Comparison of ENCODE assay signal across 10 cellular contexts in the genomic region with DNA sequence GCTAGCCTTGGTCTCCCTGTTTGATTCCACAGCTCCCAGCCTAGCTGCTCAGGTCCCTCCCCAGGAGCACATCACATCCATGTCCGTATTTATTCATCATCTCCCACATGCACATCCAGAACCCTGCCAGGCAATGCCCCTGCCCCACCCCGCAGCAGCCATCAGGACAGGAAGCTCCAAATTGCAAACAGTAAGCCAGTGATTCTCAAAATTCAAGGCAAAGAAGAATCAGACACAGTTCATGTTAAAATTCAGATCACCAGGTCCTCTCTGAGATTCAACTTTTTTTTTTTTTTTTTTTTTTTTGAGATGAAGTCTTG. TPM values are rescaled to one million over a fixed set of nuclear protein-coding genes. Genes with fewer than 3 reads are reported as not detected.
A peak's percentile ranks its signal among the peaks of the same experiment; 100 is the strongest.
DNase-seq lines count a peak whose midpoint lies in the region; ATAC-seq, FAIRE-seq and TF ChIP-seq lines count a peak whose summit lies in the region.
"Had no signal": no experiment of that assay in that cellular context is flagged by ENCODE, and none has a peak within 500 bp of the region (broad histone marks: within the 10 kb centered on the region; RNA-seq: fewer than 3 reads in every experiment).

No MANE protein-coding gene starts in this region.

- peaks cover 12% of the 10 kb centered on the region for H3K4me1 ChIP-seq in keratinocyte (ENCODE audit: control insufficient read depth, extremely low read depth, insufficient read depth, low read length)
- H3K4me1 ChIP-seq in transverse colon: peaks cover 9 to 17% (median 13%) of the 10 kb centered on the region in 4 donors
- H3K4me1 ChIP-seq in neural progenitor cell: peaks cover 8% of the 10 kb centered on the region

- peak overlapping the region in 1 of 3 experiments; percentile 31 for H3K4me3 ChIP-seq in keratinocyte (ENCODE audit: control insufficient read depth in 2 of 3, extremely low read depth in 1 of 3, insufficient read depth in 2 of 3, low read depth in 1 of 3, low read length in 3 of 3)
- no peak overlapping the region for H3K4me3 ChIP-seq in transverse colon
- H3K4me3 ChIP-seq in neural progenitor cell: no peak overlapping the region

- H3K27me3 ChIP-seq in keratinocyte (ENCODE audit: control insufficient read depth, extremely low read depth, insufficient read depth, low read length): no peaks in the 10 kb centered on the region
- no peaks in the 10 kb centered on the region for H3K27me3 ChIP-seq in transverse colon
- H3K27me3 ChIP-seq in neural progenitor cell: no peaks in the 10 kb centered on the region

- H3K36me3 Mint-ChIP-seq in activated CD4-positive, alpha-beta T cell treated with anti-CD3 and anti-CD28 coated beads, Interleukin-2, amount 10 ng/mL, durations not matched to agents 24 days and 14 days (ENCODE audit: low read depth): no peaks in the 10 kb centered on the region
- H3K36me3 Mint-ChIP-seq in neural progenitor cell: no peaks in the 10 kb centered on the region

- peak overlapping the region; percentile 99 for H3K27ac ChIP-seq in RWPE1
- H3K27ac ChIP-seq in keratinocyte (ENCODE audit: control insufficient read depth, insufficient read depth, low read length): no peak overlapping the region
- peak overlapping the region in 3 of 4 donors; percentile 76 to 93 (median 84) for H3K27ac ChIP-seq in transverse colon
- no peak overlapping the region for H3K27ac ChIP-seq in neural progenitor cell

- CTCF ChIA-PET in RWPE1 (lab: Yijun Ruan, JAX): interaction anchor here (0.6 to 5.3 kb wide), 28 partner anchors 9 to 709 kb away, joined by 3 to 84 read pairs (median 5); partner anchors contain the start of gene PPA1

- H3K9me1 ChIP-seq in keratinocyte (ENCODE audit: control insufficient read depth, extremely low read depth, insufficient read depth, low read length): no peaks in the 10 kb centered on the region

- H4K20me1 ChIP-seq in keratinocyte (ENCODE audit: control insufficient read depth, extremely low read depth, insufficient read depth, low read length): no peaks in the 10 kb centered on the region
- H4K20me1 ChIP-seq in neural progenitor cell (ENCODE audit: low read depth): peaks cover 27% of the 10 kb centered on the region

- no peaks in the 10 kb centered on the region for H3K27me3 Mint-ChIP-seq in activated CD4-positive, alpha-beta T cell treated with anti-CD3 and anti-CD28 coated beads, Interleukin-2, amount 10 ng/mL, durations not matched to agents 24 days and 14 days
- peaks cover 8% of the 10 kb centered on the region for H3K27me3 Mint-ChIP-seq in neural progenitor cell (ENCODE audit: insufficient read depth, low read depth)
- H3K27me3 Mint-ChIP-seq: activated CD8-positive, alpha-beta T cell treated with anti-CD3 and anti-CD28 coated beads for 36 hours had no signal

- POLR2A ChIA-PET in RWPE1 (lab: Yijun Ruan, JAX; ENCODE audit: low non-redundant PET): no interaction called here

- H3K4me1 Mint-ChIP-seq in activated CD4-positive, alpha-beta T cell treated with anti-CD3 and anti-CD28 coated beads, Interleukin-2, amount 10 ng/mL, durations not matched to agents 24 days and 14 days: peaks cover 7% of the 10 kb centered on the region
- peaks cover 13% of the 10 kb centered on the region for H3K4me1 Mint-ChIP-seq in neural progenitor cell

- H3K4me3 Mint-ChIP-seq in activated CD4-positive, alpha-beta T cell treated with anti-CD3 and anti-CD28 coated beads, Interleukin-2, amount 10 ng/mL, durations not matched to agents 24 days and 14 days: peak overlapping the region; percentile 11
- H3K4me3 Mint-ChIP-seq in neural progenitor cell: no peak overlapping the region
- H3K4me3 Mint-ChIP-seq: activated CD8-positive, alpha-beta T cell treated with anti-CD3 and anti-CD28 coated beads for 36 hours; activated naive CD4-positive, alpha-beta T cell treated with anti-CD3 and anti-CD28 coated beads for 36 hours had no signal

- no peak overlapping the region for H3K27ac Mint-ChIP-seq in activated CD4-positive, alpha-beta T cell treated with anti-CD3 and anti-CD28 coated beads, Interleukin-2, amount 10 ng/mL, durations not matched to agents 24 days and 14 days
- no peak overlapping the region for H3K27ac Mint-ChIP-seq in neural progenitor cell
- H3K27ac Mint-ChIP-seq: activated CD8-positive, alpha-beta T cell treated with anti-CD3 and anti-CD28 coated beads for 36 hours; activated naive CD4-positive, alpha-beta T cell treated with anti-CD3 and anti-CD28 coated beads for 36 hours had no signal

- no peak for TF ChIP-seq POLR2A in transverse colon (IDR thresholded peaks at IDR 0.05)

- H3K9me3 ChIP-seq in keratinocyte (ENCODE audit: control insufficient read depth, low read depth, low read length) (no peaks in the 10 kb centered on the region), transverse colon (no peaks in the 10 kb centered on the region), neural progenitor cell (ENCODE audit: low read depth) (no peaks in the 10 kb centered on the region)

- in situ Hi-C loops in transverse colon (cut with MboI; ENCODE audit: low pct_ligation_motif_present in 1 of 4, low pct_unique_long_range_greater_than_20kb in 1 of 4, low sequenced_read_pairs in 3 of 4): loop anchor here (5.0 to 10.0 kb wide), 3 partner anchors 142 to 150 kb away; no protein-coding TSS in a partner anchor

- no peak for DNase-seq in activated CD4-positive, alpha-beta T cell treated with anti-CD3 and anti-CD28 coated beads, Interleukin-2, amount 10 ng/mL, durations not matched to agents 24 days and 14 days
- no peak for DNase-seq in activated CD4-positive, alpha-beta T cell treated with anti-CD3 and anti-CD28 coated beads for 48 hours
- no peak for DNase-seq in RWPE1 (ENCODE audit: low spot score)
- no peak for DNase-seq in keratinocyte (ENCODE audit: low read depth, low spot score)
- no peak for DNase-seq in transverse colon
- no peak for DNase-seq in neural progenitor cell (ENCODE audit: low spot score)
- no peak for DNase-seq in NCI-H2227 treated with DMSO at 0.1 percent for 48 hours (lab: John Stamatoyannopoulos, UW)

- H2AFZ ChIP-seq in keratinocyte (ENCODE audit: control insufficient read depth, low read length) (no peak overlapping the region), neural progenitor cell (replicated peaks) (no peak overlapping the region)

- H3F3A ChIP-seq in neural progenitor cell (ENCODE audit: low read depth): no peaks in the 10 kb centered on the region

- peak; percentile 53 for TF ChIP-seq CTCF in RWPE1 (conservative IDR thresholded peaks at IDR 0.05; ENCODE audit: low read depth)
- no peak for TF ChIP-seq CTCF in keratinocyte (optimal IDR thresholded peaks at IDR 0.05 in 1 of 3, IDR thresholded peaks at IDR 0.05 in 1 of 3, conservative IDR thresholded peaks at IDR 0.05 in 1 of 3; ENCODE audit: extremely low read depth in 1 of 3, insufficient read depth in 2 of 3, low read length in 3 of 3)
- TF ChIP-seq CTCF in transverse colon (IDR thresholded peaks at IDR 0.05): peak in 2 of 5 experiments; percentile 7 to 27
- TF ChIP-seq CTCF in neural progenitor cell (IDR thresholded peaks at IDR 0.05): no peak

- no peak overlapping the region for H3K9ac ChIP-seq in keratinocyte (ENCODE audit: control insufficient read depth, extremely low read depth, insufficient read depth, low read length)
- H3K9ac ChIP-seq in neural progenitor cell: no peak overlapping the region

- no peak for ATAC-seq in HG03442 (IDR thresholded peaks at IDR 0.05; ENCODE audit: unreplicated experiment)

- WGBS in transverse colon (ENCODE audit: low coverage in 1 of 2), 2 donors: 35% methylated on average over 2 of the region's 2 CpGs; no CpG with 5 or more reads in 1 of the 2 donors

- no peaks in the 10 kb centered on the region for H3K9me3 Mint-ChIP-seq in activated CD4-positive, alpha-beta T cell treated with anti-CD3 and anti-CD28 coated beads, Interleukin-2, amount 10 ng/mL, durations not matched to agents 24 days and 14 days
- H3K9me3 Mint-ChIP-seq in neural progenitor cell: no peaks in the 10 kb centered on the region
- H3K9me3 Mint-ChIP-seq: activated CD8-positive, alpha-beta T cell treated with anti-CD3 and anti-CD28 coated beads for 36 hours; activated naive CD4-positive, alpha-beta T cell treated with anti-CD3 and anti-CD28 coated beads for 36 hours had no signal

- H3K4me2 ChIP-seq in keratinocyte (ENCODE audit: control insufficient read depth, extremely low read depth, insufficient read depth, low read depth, low read length) (peak overlapping the region; percentile 56), neural progenitor cell (no peak overlapping the region)

- intact Hi-C loops in activated CD4-positive, alpha-beta T cell treated with anti-CD3 and anti-CD28 coated beads, Interleukin-2, amount 10 ng/mL, durations not matched to agents 24 days and 14 days (cut with micrococcal nuclease): loop anchor here (1.0 to 5.0 kb wide), 3 partner anchors 92 to 247 kb away; no protein-coding TSS in a partner anchor
- intact Hi-C loops in transverse colon (cut with DNase I; ENCODE audit: low total_unique reads): no loop called here

- H3K36me3 ChIP-seq in keratinocyte (ENCODE audit: control insufficient read depth in 2 of 2, extremely low read depth in 1 of 2, insufficient read depth in 2 of 2, low read length in 2 of 2): no peaks in the 10 kb centered on the region
- H3K36me3 ChIP-seq in transverse colon: no peaks in the 10 kb centered on the region
- no peaks in the 10 kb centered on the region for H3K36me3 ChIP-seq in neural progenitor cell

- FAIRE-seq in keratinocyte (lab: Jason Lieb, UNC): no peak

- dilution Hi-C loops in keratinocyte (cut with MboI; ENCODE audit: extremely low pct_ligation_motif_present, low sequenced_read_pairs): no loop called here

- H3K79me2 ChIP-seq in keratinocyte (ENCODE audit: control insufficient read depth, insufficient read depth, low read length): no peaks in the 10 kb centered on the region
- no peaks in the 10 kb centered on the region for H3K79me2 ChIP-seq in neural progenitor cell (ENCODE audit: low read depth)

- no peak for TF ChIP-seq EP300 in transverse colon (IDR thresholded peaks at IDR 0.05; ENCODE audit: low read depth)

RNA-seq across cellular contexts. Expression of gene LRRC20, which starts 17.7 kb away (rescaled TPM):
- total RNA-seq in activated CD4-positive, alpha-beta T cell treated with anti-CD3 and anti-CD28 coated beads, Interleukin-2, amount 10 ng/mL, durations not matched to agents 24 days and 14 days: 17.2 and 18.7 TPM in 2 replicates
- polyA plus RNA-seq in keratinocyte: 0.54 to 1.6 TPM (median 0.93 TPM) in 3 replicates
- polyA plus RNA-seq in keratinocyte (2011; ENCODE audit: low read depth): 0.56 TPM
- polyA plus RNA-seq in keratinocyte (2011; cell fraction: cytosol; rRNA removed): 0.53 and 0.94 TPM in 2 replicates
- polyA plus RNA-seq in keratinocyte (2011; cell fraction: nucleus; rRNA removed): 0.56 and 0.85 TPM in 2 replicates
- 1.1 and 1.9 TPM in 2 replicates for polyA plus RNA-seq in keratinocyte (2012; ENCODE audit: low replicate concordance)
- 0.73 to 2.2 TPM (median 1.8 TPM) in 3 replicates for polyA minus RNA-seq in keratinocyte
- not detected for polyA minus RNA-seq in keratinocyte (2011; cell fraction: cytosol; rRNA and poly(A)+ RNA removed)
- polyA minus RNA-seq in keratinocyte (2011; cell fraction: nucleus; rRNA and poly(A)+ RNA removed): 0.21 and 0.54 TPM in 2 replicates
- total RNA-seq in transverse colon: 10 to 100 TPM in 1 of 4 donors, 1 to 10 TPM in 3; 2.8 to 10.5 (median 5.9) TPM
- 19.0 and 44.9 TPM in 2 replicates for total RNA-seq in neural progenitor cell (ENCODE audit: low replicate concordance)

RNA-seq across cellular contexts. Expression of gene EIF4EBP2, which starts 39.2 kb away (rescaled TPM):
- 37.6 and 38.3 TPM in 2 replicates for total RNA-seq in activated CD4-positive, alpha-beta T cell treated with anti-CD3 and anti-CD28 coated beads, Interleukin-2, amount 10 ng/mL, durations not matched to agents 24 days and 14 days
- polyA plus RNA-seq in keratinocyte: 10.2 to 22.2 TPM (median 18.9 TPM) in 3 replicates
- 7.3 TPM for polyA plus RNA-seq in keratinocyte (2011; ENCODE audit: low read depth)
- 18.6 and 30.0 TPM in 2 replicates for polyA plus RNA-seq in keratinocyte (2011; cell fraction: cytosol; rRNA removed)
- polyA plus RNA-seq in keratinocyte (2011; cell fraction: nucleus; rRNA removed): 13.2 and 15.8 TPM in 2 replicates
- 15.1 and 18.2 TPM in 2 replicates for polyA plus RNA-seq in keratinocyte (2012; ENCODE audit: low replicate concordance)
- polyA minus RNA-seq in keratinocyte: 18.2 to 45.3 TPM (median 29.6 TPM) in 3 replicates
- 33.2 TPM for polyA minus RNA-seq in keratinocyte (2011; cell fraction: cytosol; rRNA and poly(A)+ RNA removed)
- polyA minus RNA-seq in keratinocyte (2011; cell fraction: nucleus; rRNA and poly(A)+ RNA removed): 10.3 and 21.1 TPM in 2 replicates
- total RNA-seq in transverse colon (100 to 1,000 TPM in 3 of 4 donors, 10 to 100 TPM in 1; 43.6 to 117 (median 110) TPM), neural progenitor cell (ENCODE audit: low replicate concordance) (110 and 122 TPM in 2 replicates)

Comparison
In these comparisons a context has a peak if more than half of its experiments do, and no peak if none do; other contexts are left out.
1. H3K27ac ChIP-seq: peak in RWPE1 (single experiment) and transverse colon (3 of 4); none in keratinocyte (single experiment) and neural progenitor cell (single experiment).